ENCODE assay signal across 8 cellular contexts in genomic region chr21:38853421-38853919, GRCh38. TPM values are rescaled to one million over a fixed set of nuclear protein-coding genes. Genes with fewer than 3 reads are reported as not detected.
DNase-seq lines count a peak whose midpoint lies in the region; ATAC-seq and TF ChIP-seq lines count a peak whose summit lies in the region.

No MANE protein-coding gene starts in this region.

- H3K9ac ChIP-seq in IMR-90 (ENCODE audit: low read depth, low read length) = no peak overlapping the region

- H2BK15ac ChIP-seq in IMR-90 (ENCODE audit: low read depth, low read length) = peak overlapping the region; percentile 19; the same call in 1 of the 3 replicates

- dilution Hi-C loops in IMR-90 (cut with HindIII; ENCODE audit: low sequenced_read_pairs, unreplicated experiment) = no loop called here

- no peak for TF ChIP-seq RAD21 in IMR-90 (IDR thresholded peaks at IDR 0.05; ENCODE audit: low read length)

- 0 out of 2 replicates have a peak overlapping the region, but pooled peaks have one; percentile 7 for H2BK120ac ChIP-seq in IMR-90 (ENCODE audit: low read depth, low read length)

- 58% methylated on average over 3 of the region's 6 CpGs; no CpG with 5 or more reads in 1 of the 2 experiments for WGBS in IMR-90 (ENCODE audit: extremely low coverage in 2 of 2, insufficient read length in 1 of 2), 2 experiments

- BruUV-seq in IMR-90 (replicated peaks; lab: Mats Ljungman, UMichigan) = no TSS peak

- peaks cover 9% of the 10 kb centered on the region for H3K9me1 ChIP-seq in IMR-90 (ENCODE audit: insufficient read depth, low read length)

- H3K14ac ChIP-seq in IMR-90 (replicated peaks; ENCODE audit: low read depth, low read length) = no peak overlapping the region; the same call in 1 of the 2 replicates

- H4K91ac ChIP-seq in IMR-90 (ENCODE audit: insufficient read depth, low read depth, low read length) = no peak overlapping the region

- H3K4ac ChIP-seq in IMR-90 (ENCODE audit: low read depth, low read length) = 0 out of 2 replicates have a peak overlapping the region, but pooled peaks have one; percentile 33

- peak overlapping the region; percentile 55 for H2AK9ac ChIP-seq in IMR-90 (replicated peaks; ENCODE audit: low read depth, low read length, poor library complexity)

- H3K9me3 ChIP-seq in IMR-90 (ENCODE audit: control insufficient read depth, insufficient read depth, low read length) = peaks cover 6% of the 10 kb centered on the region

- no peak overlapping the region for H4K5ac ChIP-seq in IMR-90 (ENCODE audit: low read depth, low read length)

- peak overlapping the region; percentile 52 for H2AFZ ChIP-seq in IMR-90 (replicated peaks; ENCODE audit: low read length, poor library complexity)

- no peak overlapping the region for H3K4me3 ChIP-seq in IMR-90 (ENCODE audit: insufficient read depth, low read depth, low read length)

- H3K56ac ChIP-seq in IMR-90 (ENCODE audit: extremely low read depth, insufficient read depth, low read length) = no peak overlapping the region

- no peak for TF ChIP-seq POLR2A in IMR-90 (IDR thresholded peaks at IDR 0.05; ENCODE audit: low read depth, low read length)

- no peak overlapping the region for H3K4me2 ChIP-seq in IMR-90 (ENCODE audit: low read depth, low read length)

- intact Hi-C loops in IMR-90 (cut with micrococcal nuclease) = no loop called here

- H4K20me1 ChIP-seq in IMR-90 (ENCODE audit: insufficient read depth, low read length) = no peaks in the 10 kb centered on the region

- H3K4me1 ChIP-seq in IMR-90 (ENCODE audit: control insufficient read depth, insufficient read depth, low read length) = peaks cover 2% of the 10 kb centered on the region; the same call in 1 of the 2 replicates

- in situ Hi-C loops in IMR-90 (cut with MboI; ENCODE audit: low sequenced_read_pairs) = no loop called here

- no peak overlapping the region for H3K27ac ChIP-seq in IMR-90 (ENCODE audit: insufficient read depth, low read length)

- H3K79me1 ChIP-seq in IMR-90 (ENCODE audit: low read depth in 1 of 2, low read length in 2 of 2) = no peaks in the 10 kb centered on the region

- CTCF ChIA-PET in IMR-90 (lab: Yijun Ruan, JAX) = interaction anchor here (0.9 kb wide), 1 partner anchor 132 kb away, joined by 4 read pairs; no protein-coding TSS in a partner anchor

- TF ChIP-seq CTCF in IMR-90 (conservative IDR thresholded peaks at IDR 0.05; ENCODE audit: low read depth, low read length) = no peak

- peak overlapping the region; percentile 18; the same call in 1 of the 2 replicates for H2BK20ac ChIP-seq in IMR-90 (ENCODE audit: low read depth, low read length)

- peak; percentile 99 for DNase-seq in A172 (ENCODE audit: low spot score)
- peak; percentile 96 for DNase-seq in IMR-90
- DNase-seq in astrocyte of the hippocampus (ENCODE audit: low read depth, low spot score) = peak; percentile 91
- DNase-seq in renal cortical epithelial cell (ENCODE audit: low read depth) = peak; percentile 92
- no peak for DNase-seq in stimulated activated naive CD4-positive, alpha-beta T cell treated with Interleukin-2 at 50 U/mL for 16 hours (lab: John Stamatoyannopoulos, UW)
- no peak for DNase-seq in NCI-H526 (lab: John Stamatoyannopoulos, UW)
- no peak for DNase-seq in stimulated activated CD4-positive, alpha-beta T cell treated with anti-CD3 and anti-CD28 coated beads, Interleukin-15, amount 100 ng/mL, for 24 hours

- peak overlapping the region; percentile 69; the same call in 1 of the 2 replicates for H2AK5ac ChIP-seq in IMR-90 (ENCODE audit: low read depth, low read length)

- no peaks in the 10 kb centered on the region for H3K27me3 ChIP-seq in IMR-90 (ENCODE audit: control insufficient read depth, insufficient read depth, low read length)

- ATAC-seq in GM19452 (IDR thresholded peaks at IDR 0.05; ENCODE audit: unreplicated experiment) (peak; percentile 92), IMR-90 (ENCODE audit: low read depth) (no peak; the same call in 1 of the 2 replicates)

- no peaks in the 10 kb centered on the region for H3K36me3 ChIP-seq in IMR-90 (ENCODE audit: control insufficient read depth, insufficient read depth, low read length)

- peak overlapping the region; percentile 34 for H2BK5ac ChIP-seq in IMR-90 (ENCODE audit: low read depth, low read length, poor library complexity, severe bottlenecking)

- H4K8ac ChIP-seq in IMR-90 (ENCODE audit: low read depth in 2 of 2, low read length in 2 of 2) = no peak overlapping the region

- no peak overlapping the region for H3K18ac ChIP-seq in IMR-90 (ENCODE audit: low read depth, low read length)

- no peak overlapping the region for H3K23ac ChIP-seq in IMR-90 (ENCODE audit: low read depth, low read length)

- POLR2A ChIA-PET in IMR-90 (lab: Charles Lee; ENCODE audit: unreplicated experiment) = interaction anchor here (0.6 kb wide), 2 partner anchors 72 to 592 kb away, joined by 3 to 4 read pairs; no protein-coding TSS in a partner anchor

TF ChIP-seq in IMR-90, 13 proteins besides CTCF, POLR2A, EP300 and RAD21:
- peak; percentile 27 for TF ChIP-seq BHLHE40 (IDR thresholded peaks at IDR 0.05; ENCODE audit: low read depth, low read length)
- peak; percentile 98 for TF ChIP-seq CEBPB (IDR thresholded peaks at IDR 0.05; ENCODE audit: low read depth, low read length)
- TF ChIP-seq FOS (IDR thresholded peaks at IDR 0.05; ENCODE audit: low read depth, low read length) = peak; percentile 91
- TF ChIP-seq RCOR1 (IDR thresholded peaks at IDR 0.05; ENCODE audit: insufficient replicate concordance, low read length) = peak; percentile 94
- peak; percentile 9; the same call in 1 of the 2 replicates for TF ChIP-seq MAZ (IDR thresholded peaks at IDR 0.05; ENCODE audit: borderline replicate concordance, low read depth, low read length)
- no peak for TF ChIP-seq USF2 (IDR thresholded peaks at IDR 0.05; ENCODE audit: low read depth, low read length)
- TF ChIP-seq NFE2L2 (IDR thresholded peaks at IDR 0.05; ENCODE audit: low read depth, low read length) = no peak

RNA-seq across cellular contexts. Expression of gene ETS2, which starts 47.7 kb away (rescaled TPM):
- total RNA-seq in A172 (2014; rRNA removed; shearing (Covaris generic)) = 15.9 and 21.7 TPM in 2 replicates
- total RNA-seq in IMR-90 (2012; rRNA removed) (20.6 and 21.7 TPM in 2 replicates), renal cortical epithelial cell (20.8 and 35.3 TPM in 2 replicates)
- polyA plus RNA-seq in IMR-90 (2012; rRNA removed) = 21.3 and 22.8 TPM in 2 replicates
- 18.3 and 18.4 TPM in 2 replicates for polyA plus RNA-seq in IMR-90 (2012; cell fraction: cytosol; rRNA removed)
- 42.7 and 92.6 TPM in 2 replicates for polyA plus RNA-seq in IMR-90 (2012; cell fraction: nucleus; rRNA removed; ENCODE audit: low replicate concordance)

Comparison
In these comparisons a context has a peak if more than half of its experiments do, and no peak if none do; other contexts are left out.
1. DNase-seq: peak in A172 (single experiment), IMR-90 (single experiment), astrocyte of the hippocampus (single experiment) and renal cortical epithelial cell (single experiment); none in stimulated activated naive CD4-positive, alpha-beta T cell treated with Interleukin-2 at 50 U/mL for 16 hours (single experiment), NCI-H526 (0 of 2) and stimulated activated CD4-positive, alpha-beta T cell treated with anti-CD3 and anti-CD28 coated beads, Interleukin-15, amount 100 ng/mL, for 24 hours (single experiment).